ENCODE assay signal across 8 cellular contexts in the genomic region with DNA sequence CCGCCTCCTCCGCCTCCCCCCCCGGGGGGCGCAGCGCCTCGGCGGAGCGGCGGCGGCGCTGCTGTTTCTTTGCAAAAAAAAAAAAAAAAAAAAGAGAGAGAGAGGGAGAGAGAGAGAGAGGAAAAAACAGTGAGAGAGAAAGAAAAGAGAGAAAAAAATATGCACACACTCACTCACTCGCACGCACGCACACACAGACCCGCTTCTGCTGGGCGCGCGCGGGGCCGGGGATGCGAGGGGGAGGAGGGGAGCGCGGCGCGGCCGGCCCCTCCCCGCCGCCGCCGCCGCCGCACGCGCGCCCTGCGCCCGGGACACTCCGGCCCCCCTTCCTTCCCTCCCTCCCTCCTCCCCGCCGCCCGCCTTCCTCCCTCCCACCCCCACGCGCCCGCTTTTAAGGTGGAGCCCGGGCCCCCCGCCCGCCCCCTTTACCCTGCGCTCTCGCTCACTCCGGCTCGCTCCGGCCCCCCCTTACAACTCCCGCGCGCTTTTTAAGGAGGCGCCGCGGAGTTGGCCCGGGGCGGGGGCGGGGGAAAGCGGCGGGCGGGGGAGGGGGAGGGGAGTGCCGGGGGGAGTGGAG. TPM values are rescaled to one million over a fixed set of nuclear protein-coding genes. Genes with fewer than 3 reads are reported as not detected.
DNase-seq lines count a peak whose midpoint lies in the region; ATAC-seq and TF ChIP-seq lines count a peak whose summit lies in the region.

A gene (minus strand): TSS at position 243 of the 577 bp plus-strand sequence.

- CTCF ChIA-PET in AG04449 (lab: Yijun Ruan, JAX), result interaction anchor here (1.0 to 2.2 kb wide), 6 partner anchors 9 to 215 kb away, joined by 3 to 9 read pairs (median 5); a partner anchor contains a TSS

- peak within 1 kb of the TSS; percentile 90 for H3K27ac Mint-ChIP-seq in endothelial cell (ENCODE audit: unreplicated experiment)

- peak within 1 kb of the TSS; percentile 95 for H3K4me3 Mint-ChIP-seq in endothelial cell (ENCODE audit: unreplicated experiment)

- peak within 1 kb of the TSS; percentile 79 for H3K4me3 ChIP-seq in AG04449 (ENCODE audit: low read depth, low read length)
- peak within 1 kb of the TSS; percentile 60 for H3K4me3 ChIP-seq in mesodermal cell (ENCODE audit: extremely low read depth, insufficient read depth, low read length, poor library complexity, severe bottlenecking)

- H3K4me1 ChIP-seq in mesodermal cell (ENCODE audit: control insufficient read depth, insufficient read depth, low read length, poor library complexity, severe bottlenecking), result peaks cover 6% of the 10 kb centered on the region

- DNase-seq in AG04449 (ENCODE audit: low read depth, low spot score) (no peak), endothelial cell (ENCODE audit: low spot score) (peak; percentile 69)
- DNase-seq in NK-92 treated with Interleukin-12 subunit alpha and Interleukin-12 subunit beta, amount 100 ng/mL, for 24 hours (lab: John Stamatoyannopoulos, UW), result peak; percentile 68
- DNase-seq in activated CD8-positive, alpha-beta memory T cell treated with anti-CD3 and anti-CD28 coated beads, Interleukin-2, amount 50 U/mL, for 1 hour (ENCODE audit: extremely low read depth), result peak; percentile 79
- DNase-seq in stimulated activated CD8-positive, alpha-beta memory T cell treated with anti-CD3 and anti-CD28 coated beads, Interleukin-12 subunit alpha, Interleukin-12 subunit beta, amount 100 ng/mL, for 24 hours (ENCODE audit: extremely low read depth), result peak; percentile 76

- ATAC-seq in GM19025 (IDR thresholded peaks at IDR 0.05; ENCODE audit: low read depth, unreplicated experiment), result peak; percentile 35
- peak; percentile 46 for ATAC-seq in HG03354 (IDR thresholded peaks at IDR 0.05; ENCODE audit: poor library complexity, severe bottlenecking, unreplicated experiment)

- H3K9me3 ChIP-seq in mesodermal cell (ENCODE audit: control insufficient read depth, low read length), result peaks cover 14% of the 10 kb centered on the region

- POLR2A ChIA-PET in AG04449 (lab: Yijun Ruan, JAX), result no interaction called here

- peak within 1 kb of the TSS; percentile 85 for H3K27ac ChIP-seq in mesodermal cell (ENCODE audit: low read depth, low read length, severe bottlenecking)

- peaks cover 31% of the 10 kb centered on the region for H3K36me3 ChIP-seq in mesodermal cell (ENCODE audit: control insufficient read depth, insufficient read depth, low read length)

- WGBS in mesodermal cell (ENCODE audit: insufficient coverage in 2 of 2), 2 experiments, result no CpG with 5 or more reads among the region's 65 CpGs

- TF ChIP-seq CTCF in AG04449 (IDR thresholded peaks at IDR 0.05; ENCODE audit: insufficient read depth, low read length, missing control alignments), result no peak
- TF ChIP-seq CTCF in endothelial cell (IDR thresholded peaks at IDR 0.05; ENCODE audit: unreplicated experiment), result no peak

- peaks cover 16% of the 10 kb centered on the region for H3K36me3 Mint-ChIP-seq in endothelial cell (ENCODE audit: low read depth, unreplicated experiment)

- H3K27me3 Mint-ChIP-seq in endothelial cell (ENCODE audit: unreplicated experiment), result peaks cover 21% of the 10 kb centered on the region

- H3K9me3 Mint-ChIP-seq in endothelial cell (ENCODE audit: unreplicated experiment), result peaks cover 3% of the 10 kb centered on the region

- H3K4me1 Mint-ChIP-seq in endothelial cell (ENCODE audit: unreplicated experiment), result peaks cover 5% of the 10 kb centered on the region

RNA-seq across cellular contexts. Expression of the gene that starts here (rescaled TPM):
- total RNA-seq in endothelial cell (ENCODE audit: unreplicated experiment), result 29.5 TPM
- polyA plus RNA-seq in mesodermal cell (2013, experiment 1 of 2), result 53.9 TPM
- 55.3 TPM for polyA plus RNA-seq in mesodermal cell (2013, experiment 2 of 2)
